10 cellular contexts compared by ENCODE assay signal in the genomic region with DNA sequence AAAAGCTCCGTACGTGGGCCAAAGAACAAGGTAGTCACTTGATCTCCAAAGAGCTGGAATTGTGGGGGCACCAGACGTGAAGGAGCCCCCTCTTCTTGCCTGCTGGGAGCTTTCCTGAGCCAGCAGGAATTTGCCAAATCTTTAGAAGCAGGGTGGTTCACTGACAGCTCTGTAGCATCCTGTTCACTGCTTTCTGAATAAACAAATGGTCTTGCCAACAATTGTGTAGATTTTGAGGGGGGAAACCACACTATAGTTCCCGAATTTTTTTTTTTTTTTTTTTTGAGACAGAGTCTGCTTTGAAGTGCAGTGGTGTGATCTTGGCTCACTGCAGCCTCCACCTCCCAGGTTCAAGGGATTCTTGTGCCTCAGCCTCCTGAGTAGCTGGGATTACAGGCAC. TPM values are rescaled to one million over a fixed set of nuclear protein-coding genes. Genes with fewer than 3 reads are reported as not detected.
A peak's percentile ranks its signal among the peaks of the same experiment; 100 is the strongest.
DNase-seq lines count a peak whose midpoint lies in the region; ATAC-seq and TF ChIP-seq lines count a peak whose summit lies in the region.
"Had no signal": no experiment of that assay in that cellular context is flagged by ENCODE, and none has a peak within 500 bp of the region (broad histone marks: within the 10 kb centered on the region; RNA-seq: fewer than 3 reads in every experiment).

No MANE protein-coding gene starts in this region.

- intact Hi-C loops in HCT116 (cut with micrococcal nuclease): loop anchor here (2.0 to 5.0 kb wide), 3 partner anchors 211 to 486 kb away; no protein-coding TSS in a partner anchor

- H4K20me1 ChIP-seq in HCT116 (ENCODE audit: insufficient read depth): no peaks in the 10 kb centered on the region

- H3K36me3 ChIP-seq in HCT116 (ENCODE audit: control insufficient read depth in 1 of 2, insufficient read depth in 2 of 2, low read length in 2 of 2) (no peaks in the 10 kb centered on the region), right atrium auricular region (no peaks in the 10 kb centered on the region), skeletal muscle satellite cell (ENCODE audit: insufficient read depth, low read length) (no peaks in the 10 kb centered on the region)

- H3K79me2 ChIP-seq in HCT116 (ENCODE audit: insufficient read depth, low read length): no peaks in the 10 kb centered on the region

- no peak overlapping the region for H3K4me3 Mint-ChIP-seq in WTC11
- H3K4me3 Mint-ChIP-seq: T-helper 1 cell treated with Interleukin-12 subunit alpha and Interleukin-12 subunit beta and Interleukin-4 antibody, amounts not matched to agents 30 μg/mL and 1 μg/mL, for 36 hours had no signal

- no peaks in the 10 kb centered on the region for H3K9me2 ChIP-seq in HCT116 (ENCODE audit: insufficient read depth)

- TF ChIP-seq CTCF in HCT116 (IDR thresholded peaks at IDR 0.05 in 2 of 3, conservative IDR thresholded peaks at IDR 0.05 in 1 of 3; ENCODE audit: borderline replicate concordance in 1 of 3, insufficient read depth in 1 of 3, low read depth in 2 of 3, low read length in 2 of 3): no peak
- TF ChIP-seq CTCF in WTC11 (IDR thresholded peaks at IDR 0.05): no peak
- TF ChIP-seq CTCF in right atrium auricular region (IDR thresholded peaks at IDR 0.05): no peak

- BruUV-seq in HCT116 (replicated peaks; lab: Mats Ljungman, UMichigan): no TSS peak

- peaks cover 16 to 27% of the 10 kb centered on the region in 2 experiments; a peak in 3 of 4 replicates for H3K4me1 ChIP-seq in HCT116 (ENCODE audit: control insufficient read depth in 1 of 2, insufficient read depth in 2 of 2, low read length in 2 of 2)
- peaks cover 0 to 55% of the 10 kb centered on the region in 2 donors for H3K4me1 ChIP-seq in right atrium auricular region
- peaks cover 32% of the 10 kb centered on the region for H3K4me1 ChIP-seq in skeletal muscle satellite cell (ENCODE audit: control insufficient read depth, insufficient read depth, low read length)

- peak overlapping the region; percentile 3; the same call in 1 of the 2 replicates for H3K27ac ChIP-seq in HCT116 (ENCODE audit: low read depth, low read length)
- H3K27ac ChIP-seq in right atrium auricular region: peak overlapping the region; percentile 51 to 57

- H3K4me2 ChIP-seq in HCT116 (ENCODE audit: low read length) (no peak overlapping the region), skeletal muscle satellite cell (ENCODE audit: low read length) (peak overlapping the region; percentile 71)

- no peak overlapping the region for H3K4me3 ChIP-seq in HCT116 (replicated peaks in 1 of 2; ENCODE audit: low read depth in 1 of 2, low read length in 2 of 2)
- no peak overlapping the region for H3K4me3 ChIP-seq in right atrium auricular region
- H3K4me3 ChIP-seq in skeletal muscle satellite cell (ENCODE audit: low read length): peak overlapping the region; percentile 39

- peaks cover 65% of the 10 kb centered on the region for H3K27me3 Mint-ChIP-seq in WTC11 (ENCODE audit: low read depth)

- no peaks in the 10 kb centered on the region for H3K36me3 Mint-ChIP-seq in WTC11

- H3K9ac ChIP-seq in HCT116 (ENCODE audit: low read length): no peak overlapping the region
- H3K9ac ChIP-seq in skeletal muscle satellite cell (ENCODE audit: low read depth, low read length): peak overlapping the region; percentile 37

- peak overlapping the region; percentile 97 for H2AFZ ChIP-seq in HCT116 (ENCODE audit: low read depth, low read length, poor library complexity, severe bottlenecking)

- H3K4me1 Mint-ChIP-seq in WTC11: peaks cover 14% of the 10 kb centered on the region

- CTCF ChIA-PET in HCT116 (lab: Charles Lee) (interaction anchor here (1.1 to 2.4 kb wide), 6 partner anchors 10 to 485 kb away, joined by 4 to 9 read pairs (median 6); a partner anchor contains a TSS), WTC11 (lab: Charles Lee) (interaction anchor here (0.6 to 4.3 kb wide), 17 partner anchors 9 to 506 kb away, joined by 3 to 15 read pairs (median 4); a partner anchor contains a TSS)

- TF ChIP-seq POLR2A in HCT116 (IDR thresholded peaks at IDR 0.05; ENCODE audit: borderline replicate concordance, extremely low read depth, insufficient read depth, insufficient read length): no peak

- H3K27me3 ChIP-seq in HCT116 (ENCODE audit: insufficient read depth, low read length) (no peaks in the 10 kb centered on the region), right atrium auricular region (no peaks in the 10 kb centered on the region), skeletal muscle satellite cell (ENCODE audit: control insufficient read depth, insufficient read depth, low read length) (no peaks in the 10 kb centered on the region)

- H3K9me3 Mint-ChIP-seq in WTC11: peaks cover 6% of the 10 kb centered on the region
- H3K9me3 Mint-ChIP-seq: T-helper 1 cell treated with Interleukin-12 subunit alpha and Interleukin-12 subunit beta and Interleukin-4 antibody, amounts not matched to agents 30 μg/mL and 1 μg/mL, for 36 hours had no signal

- 0 out of 2 replicates have a peak overlapping the region, but pooled peaks have one; percentile 63 for H3K27ac Mint-ChIP-seq in WTC11

- DNase-seq in HCT116 (ENCODE audit: low read depth, low spot score) (no peak), WTC11 (ENCODE audit: low spot score) (no peak), right atrium auricular region (ENCODE audit: low spot score) (no peak), AML-193 (lab: John Stamatoyannopoulos, UW) (no peak), NCI-H1105 (lab: John Stamatoyannopoulos, UW) (no peak), medulla oblongata (ENCODE audit: extremely low spot score) (no peak)
- DNase-seq: activated CD8-positive, alpha-beta memory T cell treated with anti-CD3 and anti-CD28 coated beads, Interleukin-2, amount 50 U/mL, for 48 hours had no signal

- RAD21 ChIA-PET in HCT116 (lab: Charles Lee; ENCODE audit: low non-redundant PET in 1 of 2, low total read pairs in 2 of 2, uncharacterized antibody in 2 of 2, unreplicated experiment in 2 of 2): no interaction called here

- POLR2A ChIA-PET in HCT116 (lab: Charles Lee): interaction anchor here (1.1 to 1.7 kb wide), 2 partner anchors 12 to 136 kb away, joined by 3 to 4 read pairs; a partner anchor contains a TSS
- POLR2A ChIA-PET in WTC11 (lab: Charles Lee): interaction anchor here (0.7 kb wide), 1 partner anchor 418 kb away, joined by 5 read pairs; no protein-coding TSS in a partner anchor

- ATAC-seq in HCT116 (no peak), WTC11 (no peak), GM18520 (IDR thresholded peaks at IDR 0.05; ENCODE audit: unreplicated experiment) (no peak)

- H3K9me3 ChIP-seq in HCT116 (ENCODE audit: control insufficient read depth in 1 of 2, insufficient read depth in 1 of 2, low read depth in 1 of 2, low read length in 2 of 2) (no peaks in the 10 kb centered on the region), right atrium auricular region (no peaks in the 10 kb centered on the region), skeletal muscle satellite cell (replicated peaks; ENCODE audit: low read length) (no peaks in the 10 kb centered on the region)

- no peak for TF ChIP-seq RAD21 in HCT116 (IDR thresholded peaks at IDR 0.05; ENCODE audit: low read depth)

TF ChIP-seq in HCT116, 20 proteins besides CTCF, POLR2A, EP300 and RAD21 (continues in another document):
- TF ChIP-seq, protein P1, sequence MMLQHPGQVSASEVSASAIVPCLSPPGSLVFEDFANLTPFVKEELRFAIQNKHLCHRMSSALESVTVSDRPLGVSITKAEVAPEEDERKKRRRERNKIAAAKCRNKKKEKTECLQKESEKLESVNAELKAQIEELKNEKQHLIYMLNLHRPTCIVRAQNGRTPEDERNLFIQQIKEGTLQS (IDR thresholded peaks at IDR 0.05): no peak
- TF ChIP-seq SIN3A (IDR thresholded peaks at IDR 0.05; ENCODE audit: low read depth) (no peak), CBX3 (IDR thresholded peaks at IDR 0.05; ENCODE audit: low read depth) (no peak), CEBPB (IDR thresholded peaks at IDR 0.05; ENCODE audit: low read depth) (no peak), SP1 (IDR thresholded peaks at IDR 0.05; ENCODE audit: low read depth) (no peak), FOSL1 (IDR thresholded peaks at IDR 0.05; ENCODE audit: low read depth) (no peak), YY1 (IDR thresholded peaks at IDR 0.05; ENCODE audit: extremely low read depth, insufficient replicate concordance, low read depth, low read length) (no peak), TCF7L2 (IDR thresholded peaks at IDR 0.05; ENCODE audit: borderline replicate concordance, extremely low read depth, insufficient read depth, insufficient read length) (no peak), ZNF274 (IDR thresholded peaks at IDR 0.05; ENCODE audit: low read depth, low read length) (no peak), JUND (IDR thresholded peaks at IDR 0.05) (no peak)

TF ChIP-seq in WTC11, 78 proteins besides CTCF, POLR2A, EP300 and RAD21 (continues in another document):
- TF ChIP-seq ZNF263 (CRISPR knock-in tag; IDR thresholded peaks at IDR 0.05; ENCODE audit: low read depth) (no peak), ZNF232 (CRISPR knock-in tag; IDR thresholded peaks at IDR 0.05) (no peak), NFE2L1 (CRISPR knock-in tag; IDR thresholded peaks at IDR 0.05) (no peak), TEAD1 (CRISPR knock-in tag; IDR thresholded peaks at IDR 0.05) (no peak)

RNA-seq across cellular contexts. Expression of a gene that starts 7.1 kb away (rescaled TPM):
- total RNA-seq in HCT116 (2021; ENCODE audit: unreplicated experiment) (not detected), WTC11 (2021) (not detected in 3 replicates), right atrium auricular region (not detected)
- not detected in 2 replicates for polyA plus RNA-seq in HCT116 (2012)
- total RNA-seq in skeletal muscle satellite cell (2012; rRNA removed): not detected in 2 replicates

RNA-seq across cellular contexts. Expression of a gene that starts 37.8 kb away (rescaled TPM):
- 47.2 TPM for total RNA-seq in HCT116 (2021; ENCODE audit: unreplicated experiment)
- polyA plus RNA-seq in HCT116 (2012): 17.7 and 21.7 TPM in 2 replicates
- 36.1 to 43.0 TPM (median 40.1 TPM) in 3 replicates for total RNA-seq in WTC11 (2021)
- 10 to 100 TPM; 41.3 to 44.1 TPM for total RNA-seq in right atrium auricular region
- total RNA-seq in skeletal muscle satellite cell (2012; rRNA removed): 69.2 and 75.3 TPM in 2 replicates

RNA-seq across cellular contexts. Expression of a gene that starts 49.2 kb away (rescaled TPM):
- total RNA-seq in HCT116 (2021; ENCODE audit: unreplicated experiment): 51.2 TPM
- polyA plus RNA-seq in HCT116 (2012): 26.4 and 29.7 TPM in 2 replicates
- 63.9 to 67.3 TPM (median 65.3 TPM) in 3 replicates for total RNA-seq in WTC11 (2021)
- total RNA-seq in right atrium auricular region: 10 to 100 TPM; 10.8 to 13.9 TPM
- 22.9 and 29.2 TPM in 2 replicates for total RNA-seq in skeletal muscle satellite cell (2012; rRNA removed)
